ENCODE assay signal across 9 cellular contexts in genomic region chr12:13205809-13206559, GRCh38. TPM values are rescaled to one million over a fixed set of nuclear protein-coding genes. Genes with fewer than 3 reads are reported as not detected.
DNase-seq lines count a peak whose midpoint lies in the region; ATAC-seq and TF ChIP-seq lines count a peak whose summit lies in the region.
"Had no signal": no experiment of that assay in that cellular context is flagged by ENCODE, and none has a peak within 500 bp of the region (broad histone marks: within the 10 kb centered on the region; RNA-seq: fewer than 3 reads in every experiment).

No MANE protein-coding gene starts in this region.

- TF ChIP-seq CTCF in gastrocnemius medialis (IDR thresholded peaks at IDR 0.05 in 4 of 5, conservative IDR thresholded peaks at IDR 0.05 in 1 of 5): no peak

- H3K4me3 ChIP-seq in SK-N-MC: no peak overlapping the region
- no peak overlapping the region for H3K4me3 ChIP-seq in gastrocnemius medialis

- ATAC-seq in gastrocnemius medialis (no peak), GM18511 (IDR thresholded peaks at IDR 0.05; ENCODE audit: unreplicated experiment) (no peak), GM18498 (IDR thresholded peaks at IDR 0.05; ENCODE audit: unreplicated experiment) (no peak)
- ATAC-seq: WTC11 had no signal

- in situ Hi-C loops in gastrocnemius medialis (cut with MboI; ENCODE audit: low sequenced_read_pairs in 4 of 4): loop anchor here in 3 of 4 donors (5.0 to 25.0 kb wide), 3 partner anchors 109 to 119 kb away; no protein-coding TSS in a partner anchor

- no peak for TF ChIP-seq POLR2A in gastrocnemius medialis (IDR thresholded peaks at IDR 0.05)

- H3K27me3 ChIP-seq in gastrocnemius medialis: peaks cover 0 to 5% (median 0%) of the 10 kb centered on the region in 3 donors

- peak overlapping the region; percentile 9 for H3K9ac ChIP-seq in SK-N-MC (ENCODE audit: insufficient read length)

- no peak overlapping the region for H3K27ac ChIP-seq in SK-N-MC
- H3K27ac ChIP-seq in gastrocnemius medialis: peak overlapping the region in 3 of 4 donors; percentile 24 to 47 (median 24)

- intact Hi-C loops in gastrocnemius medialis (cut with DNase I; ENCODE audit: low total_unique reads): loop anchor here (10.0 kb wide), 1 partner anchor 181 kb away; no protein-coding TSS in a partner anchor

- H3K36me3 ChIP-seq in SK-N-MC (ENCODE audit: insufficient read depth, low read length) (no peaks in the 10 kb centered on the region), gastrocnemius medialis (no peaks in the 10 kb centered on the region)

- peaks cover 43 to 54% of the 10 kb centered on the region in 2 donors for H3K4me1 ChIP-seq in gastrocnemius medialis

- H3K9me3 ChIP-seq in SK-N-MC (ENCODE audit: low read depth, low read length): no peaks in the 10 kb centered on the region
- H3K9me3 ChIP-seq in gastrocnemius medialis: no peaks in the 10 kb centered on the region

- peak; percentile 97 for DNase-seq in GM04504 (ENCODE audit: low read depth)
- DNase-seq in SK-N-MC (ENCODE audit: low read depth, low spot score): no peak
- peak; percentile 57 for DNase-seq in epidermal melanocyte (ENCODE audit: insufficient read length, low spot score)
- DNase-seq in gastrocnemius medialis: no peak
- no peak for DNase-seq in iPS-NIHi11 (ENCODE audit: low spot score)
- DNase-seq in NCI-H146 treated with DMSO at 0.1 percent for 48 hours (lab: John Stamatoyannopoulos, UW; ENCODE audit: unreplicated experiment): no peak

RNA-seq across cellular contexts. Expression of gene EMP1, which starts 9.5 kb away (rescaled TPM):
- 100 to 1,000 TPM in 1 of 4 donors, 10 to 100 TPM in 3; 33.5 to 111 (median 73.6) TPM for total RNA-seq in gastrocnemius medialis

Comparison
In these comparisons a context has a peak if more than half of its experiments do, and no peak if none do; other contexts are left out.
1. DNase-seq: peak in GM04504 (single experiment) and epidermal melanocyte (single experiment); none in SK-N-MC (single experiment), gastrocnemius medialis (0 of 2), iPS-NIHi11 (single experiment) and NCI-H146 treated with DMSO at 0.1 percent for 48 hours (single experiment).